In the genomic region with DNA sequence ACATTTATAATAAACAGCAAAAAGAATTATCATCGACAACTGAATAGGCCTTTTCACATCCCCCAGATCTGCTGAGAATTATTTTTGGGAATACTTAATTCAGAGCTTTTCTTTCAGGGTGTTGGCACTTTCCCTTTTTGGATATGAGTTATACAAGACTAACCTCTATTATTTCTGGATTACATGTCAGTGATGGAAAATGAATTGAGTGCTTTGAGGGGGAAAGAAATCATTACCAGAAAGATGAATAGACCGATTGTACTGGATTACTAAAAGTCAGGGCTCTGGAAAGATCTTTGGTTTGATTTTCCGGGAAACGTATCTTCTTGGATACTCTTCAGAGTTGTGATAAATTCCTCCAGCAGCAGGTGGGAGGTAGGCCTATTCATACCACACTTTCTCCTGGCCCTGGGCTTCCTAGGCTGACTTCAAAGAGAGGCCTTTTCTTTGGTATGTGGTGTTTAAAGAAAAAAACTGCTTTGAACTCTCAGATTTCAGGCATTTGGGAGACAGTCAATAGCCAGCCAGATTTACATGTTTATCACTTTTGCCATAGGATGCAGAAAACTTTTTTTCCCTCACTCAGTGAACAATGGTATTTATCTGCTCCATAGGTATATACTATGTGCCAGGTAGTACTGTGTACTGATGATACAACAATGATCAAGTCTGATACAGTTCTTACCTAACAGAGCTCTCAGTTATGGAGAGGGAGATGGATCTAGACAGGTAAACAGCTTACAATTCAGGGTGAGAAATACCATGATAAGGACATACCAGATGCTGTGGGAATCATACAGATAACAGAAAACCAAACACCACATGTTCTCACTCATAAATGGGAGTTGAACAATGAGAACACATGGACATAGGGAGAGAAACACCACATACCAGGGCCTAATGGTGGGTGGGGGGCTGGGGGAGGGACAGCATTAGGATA, we compare ENCODE assay signal across 28 cellular contexts.
DNase-seq lines count a peak whose midpoint lies in the region; FAIRE-seq and TF ChIP-seq lines count a peak whose summit lies in the region.
"Had no signal": no experiment of that assay in that cellular context is flagged by ENCODE, and none has a peak within 500 bp of the region (broad histone marks: within the 10 kb centered on the region; RNA-seq: fewer than 3 reads in every experiment).

No MANE protein-coding gene starts in this region.

- H3K27ac Mint-ChIP-seq in astrocyte (ENCODE audit: unreplicated experiment): no peak overlapping the region
- H3K27ac Mint-ChIP-seq: activated CD4-positive, alpha-beta T cell treated with anti-CD3 and anti-CD28 coated beads, Interleukin-2, amount 10 ng/mL, durations not matched to agents 7 days and 5 days; activated naive CD4-positive, alpha-beta T cell treated with anti-CD3 and anti-CD28 coated beads, Interleukin-2, amount 50 U/mL, for 72 hours; effector memory CD8-positive, alpha-beta T cell; naive thymus-derived CD4-positive, alpha-beta T cell had no signal

- H4K20me1 ChIP-seq in astrocyte (ENCODE audit: insufficient read depth, low read length): no peaks in the 10 kb centered on the region

- H3K27me3 ChIP-seq in HUES48 (ENCODE audit: control insufficient read depth, insufficient read depth, low read length) (no peaks in the 10 kb centered on the region), astrocyte (ENCODE audit: insufficient read depth, low read length) (no peaks in the 10 kb centered on the region)
- H3K27me3 ChIP-seq: colonic mucosa, esophagus squamous epithelium, gastroesophageal sphincter had no signal

- H3K9me3 ChIP-seq in HUES48 (ENCODE audit: control insufficient read depth, insufficient read depth, low read length) (no peaks in the 10 kb centered on the region), astrocyte (ENCODE audit: insufficient read depth, low read depth, low read length) (no peaks in the 10 kb centered on the region)
- H3K9me3 ChIP-seq: colonic mucosa, esophagus squamous epithelium, gastroesophageal sphincter, prostate gland had no signal

- H3K27ac ChIP-seq in HUES48 (ENCODE audit: low read depth, low read length) (peak overlapping the region; percentile 78), astrocyte (ENCODE audit: low read depth, low read length) (no peak overlapping the region)
- H3K27ac ChIP-seq: colonic mucosa, esophagus squamous epithelium, gastroesophageal sphincter, prostate gland had no signal

- no peaks in the 10 kb centered on the region for H3K36me3 Mint-ChIP-seq in astrocyte (ENCODE audit: low read depth, unreplicated experiment)
- H3K36me3 Mint-ChIP-seq: activated naive CD4-positive, alpha-beta T cell treated with anti-CD3 and anti-CD28 coated beads, Interleukin-2, amount 50 U/mL, for 72 hours had no signal

- H3K4me1 Mint-ChIP-seq in astrocyte (ENCODE audit: low read depth, unreplicated experiment): peaks cover 10% of the 10 kb centered on the region
- H3K4me1 Mint-ChIP-seq: activated CD4-positive, alpha-beta T cell treated with anti-CD3 and anti-CD28 coated beads, Interleukin-2, amount 10 ng/mL, durations not matched to agents 7 days and 5 days; naive thymus-derived CD4-positive, alpha-beta T cell had no signal

- H3K4me3 Mint-ChIP-seq in astrocyte (ENCODE audit: unreplicated experiment): no peak overlapping the region
- H3K4me3 Mint-ChIP-seq: activated CD4-positive, alpha-beta T cell treated with anti-CD3 and anti-CD28 coated beads, Interleukin-2, amount 10 ng/mL, durations not matched to agents 7 days and 5 days; CD4-positive, CD25-positive, alpha-beta regulatory T cell; effector memory CD8-positive, alpha-beta T cell; naive thymus-derived CD4-positive, alpha-beta T cell had no signal

- H3K9ac ChIP-seq in HUES48 (ENCODE audit: low read depth, low read length): no peak overlapping the region
- H3K9ac ChIP-seq in astrocyte (ENCODE audit: low read length): no peak overlapping the region

- DNase-seq in astrocyte (ENCODE audit: low read depth) (peak; percentile 26), islet precursor cell (peak; percentile 59), pons (ENCODE audit: low spot score) (peak; percentile 38), HT-29 (ENCODE audit: low spot score) (no peak), DMS79 treated with DMSO at 0.1 percent for 48 hours (lab: John Stamatoyannopoulos, UW) (no peak), NCI-H1694 (lab: John Stamatoyannopoulos, UW) (no peak)
- DNase-seq: activated CD4-positive, alpha-beta T cell treated with anti-CD3 and anti-CD28 coated beads, Interleukin-2, amount 10 ng/mL, durations not matched to agents 7 days and 5 days; CD4-positive, CD25-positive, alpha-beta regulatory T cell; colonic mucosa; DMS 273 treated with DMSO at 0.1 percent for 48 hours; effector memory CD8-positive, alpha-beta T cell; esophagus squamous epithelium; HCEC 1CT; KBM-7; left colon; MV-4-11; naive thymus-derived CD4-positive, alpha-beta T cell; NCI-H187; NCI-H748 treated with DMSO at 0.1 percent for 48 hours; Right ventricle myocardium superior; stimulated activated CD4-positive, alpha-beta T cell treated with anti-CD3 and anti-CD28 coated beads, Interleukin-1b, Interleukin-23, amount 100 ng/mL, for 48 hours had no signal

- H3K4me3 ChIP-seq in HUES48 (ENCODE audit: low read depth, low read length) (no peak overlapping the region), astrocyte (ENCODE audit: insufficient read depth, low read depth, low read length) (no peak overlapping the region)
- H3K4me3 ChIP-seq: colonic mucosa, esophagus squamous epithelium, gastroesophageal sphincter, prostate gland had no signal

- H2AFZ ChIP-seq in astrocyte (ENCODE audit: low read depth, low read length): no peak overlapping the region

- H3K79me2 ChIP-seq in astrocyte (ENCODE audit: insufficient read depth, low read length): no peaks in the 10 kb centered on the region

- FAIRE-seq in astrocyte (lab: Jason Lieb, UNC): no peak
- FAIRE-seq: GM18507, TTC549, urothelium cell line had no signal

- H3K4me2 ChIP-seq in astrocyte (ENCODE audit: low read length): no peak overlapping the region

- H3K9me3 Mint-ChIP-seq in astrocyte (ENCODE audit: unreplicated experiment): no peaks in the 10 kb centered on the region
- H3K9me3 Mint-ChIP-seq: effector memory CD8-positive, alpha-beta T cell had no signal

- H3K4me1 ChIP-seq in HUES48 (ENCODE audit: control insufficient read depth, insufficient read depth, low read length): peaks cover 8% of the 10 kb centered on the region
- peaks cover 5% of the 10 kb centered on the region for H3K4me1 ChIP-seq in astrocyte (ENCODE audit: insufficient read depth, low read length)
- H3K4me1 ChIP-seq: colonic mucosa, gastroesophageal sphincter, prostate gland had no signal

- H3K36me3 ChIP-seq in HUES48 (ENCODE audit: control insufficient read depth, insufficient read depth, low read length): no peaks in the 10 kb centered on the region
- H3K36me3 ChIP-seq in astrocyte (ENCODE audit: insufficient read depth, low read length): no peaks in the 10 kb centered on the region
- H3K36me3 ChIP-seq: colonic mucosa, esophagus squamous epithelium, gastroesophageal sphincter, prostate gland had no signal

- peaks cover 6% of the 10 kb centered on the region for H3K27me3 Mint-ChIP-seq in astrocyte (ENCODE audit: low read depth, unreplicated experiment)
- H3K27me3 Mint-ChIP-seq: activated CD4-positive, alpha-beta T cell treated with anti-CD3 and anti-CD28 coated beads, Interleukin-2, amount 10 ng/mL, durations not matched to agents 7 days and 5 days; CD4-positive, CD25-positive, alpha-beta regulatory T cell; naive thymus-derived CD4-positive, alpha-beta T cell had no signal

- TF ChIP-seq CTCF in astrocyte (IDR thresholded peaks at IDR 0.05; ENCODE audit: insufficient read depth, low read depth, low read length): no peak

Comparison
In these comparisons a context has a peak if more than half of its experiments do, and no peak if none do; other contexts are left out.
1. DNase-seq: peak in astrocyte (single experiment), islet precursor cell (single experiment) and pons (single experiment); none in HT-29 (single experiment), DMS79 treated with DMSO at 0.1 percent for 48 hours (single experiment) and NCI-H1694 (single experiment).